Comparison of ENCODE assay signal across 1 cellular context in genomic region chr6:125957391-125957693, GRCh38.
A peak's percentile ranks its signal among the peaks of the same experiment; 100 is the strongest.
TF ChIP-seq lines count a peak whose summit lies in the region.

No MANE protein-coding gene starts in this region.

TF ChIP-seq in H1, 55 proteins besides CTCF, POLR2A, EP300 and RAD21:
- TF ChIP-seq CTBP2 (IDR thresholded peaks at IDR 0.05; ENCODE audit: borderline replicate concordance, insufficient read depth, insufficient read length, low read length): no peak
- TF ChIP-seq SIN3A (conservative IDR thresholded peaks at IDR 0.05 in 1 of 2, IDR thresholded peaks at IDR 0.05 in 1 of 2; ENCODE audit: low read depth in 1 of 2, low read length in 2 of 2): peak; percentile 86; a peak in 2 of 4 replicates
- TF ChIP-seq CHD7 (IDR thresholded peaks at IDR 0.05; ENCODE audit: insufficient replicate concordance, low read length): no peak
- peak; percentile 88 for TF ChIP-seq SAP30 (IDR thresholded peaks at IDR 0.05; ENCODE audit: insufficient read depth, insufficient replicate concordance, low read length)
- no peak for TF ChIP-seq KDM4A (IDR thresholded peaks at IDR 0.05; ENCODE audit: low read depth, low read length, severe bottlenecking)
- no peak for TF ChIP-seq KDM5A (IDR thresholded peaks at IDR 0.05; ENCODE audit: low read length)
- TF ChIP-seq GABPA (IDR thresholded peaks at IDR 0.05; ENCODE audit: borderline replicate concordance, insufficient read depth, low read length): no peak
